In the genomic region with DNA sequence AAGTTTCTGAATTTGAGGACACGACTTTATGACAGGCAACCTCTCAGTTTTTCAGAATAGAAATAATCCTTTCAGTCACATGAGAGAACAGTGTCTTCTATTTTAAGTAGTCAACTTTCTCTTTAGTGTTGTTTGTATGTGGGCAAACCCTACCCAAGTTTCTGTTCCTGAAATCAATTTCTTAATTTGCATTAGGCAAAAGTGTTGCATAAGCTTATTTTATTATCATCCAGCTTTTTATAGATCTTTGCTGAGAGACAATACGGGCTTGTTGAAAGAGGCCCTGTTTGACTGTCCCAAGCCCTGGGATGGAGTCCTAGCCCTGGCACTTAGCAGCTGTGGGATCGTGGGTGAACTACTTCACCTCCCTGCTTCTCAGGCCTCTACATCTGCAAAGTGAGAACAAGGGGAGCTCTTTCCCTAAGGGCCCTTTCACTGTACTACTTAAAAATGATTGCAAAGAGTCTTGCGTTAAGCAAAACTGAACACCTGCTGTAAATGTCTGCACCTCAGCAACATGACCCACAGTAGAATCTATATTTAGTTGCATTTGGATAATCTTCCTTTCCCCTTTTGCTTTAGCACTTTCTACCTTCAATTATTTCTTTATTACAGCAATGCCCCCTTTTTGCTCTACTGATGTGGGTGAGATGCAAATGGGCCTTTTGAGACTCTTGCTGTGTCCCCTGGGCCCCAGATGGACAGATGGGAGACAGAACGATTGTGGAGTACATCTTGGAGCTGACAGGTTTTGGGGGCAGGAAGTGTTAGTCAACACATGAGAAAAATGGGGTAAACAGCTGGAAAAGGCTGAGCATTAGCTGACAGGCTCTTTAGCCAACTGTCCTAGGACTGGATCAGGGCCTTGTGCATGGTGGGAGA, we compare ENCODE assay signal across 10 cellular contexts. TPM values are rescaled to one million over a fixed set of nuclear protein-coding genes. Genes with fewer than 3 reads are reported as not detected.
A peak's percentile ranks its signal among the peaks of the same experiment; 100 is the strongest.
DNase-seq lines count a peak whose midpoint lies in the region; ATAC-seq and TF ChIP-seq lines count a peak whose summit lies in the region.
"Had no signal": no experiment of that assay in that cellular context is flagged by ENCODE, and none has a peak within 500 bp of the region (broad histone marks: within the 10 kb centered on the region; RNA-seq: fewer than 3 reads in every experiment).

No MANE protein-coding gene starts in this region.

- ATAC-seq in GM19455 (IDR thresholded peaks at IDR 0.05; ENCODE audit: unreplicated experiment) (peak; percentile 89), HG03060 (IDR thresholded peaks at IDR 0.05; ENCODE audit: low read depth, unreplicated experiment) (peak; percentile 90)
- no peak for ATAC-seq in activated CD4-positive, CD25-positive, alpha-beta regulatory T cell treated with anti-CD3 and anti-CD28 coated beads, Interleukin-2, amount 50 U/mL, for 24 hours
- ATAC-seq: pancreas had no signal

- no peaks in the 10 kb centered on the region for H3K36me3 ChIP-seq in vagina
- H3K36me3 ChIP-seq: pancreas had no signal

- no peak for TF ChIP-seq CTCF in vagina (IDR thresholded peaks at IDR 0.05)

- H3K4me3 ChIP-seq in GM08714 (ENCODE audit: low read length) = peak overlapping the region; percentile 10; the same call in 1 of the 2 replicates
- H3K4me3 ChIP-seq in vagina = no peak overlapping the region
- H3K4me3 ChIP-seq: pancreas had no signal

- intact Hi-C loops in vagina (cut with DNase I) = no loop called here

- H3K27ac ChIP-seq in vagina = no peak overlapping the region
- H3K27ac ChIP-seq: C4-2B, pancreas had no signal

- no peaks in the 10 kb centered on the region for H3K9me3 ChIP-seq in vagina
- H3K9me3 ChIP-seq: pancreas had no signal

- TF ChIP-seq POLR2A in vagina (IDR thresholded peaks at IDR 0.05) = no peak

- H3K4me1 ChIP-seq in vagina = no peaks in the 10 kb centered on the region
- H3K4me1 ChIP-seq: pancreas had no signal

- DNase-seq in NOMO-1 treated with DMSO at 0.1 percent for 48 hours (lab: John Stamatoyannopoulos, UW; ENCODE audit: unreplicated experiment) (peak; percentile 87), NCI-H446 (lab: John Stamatoyannopoulos, UW) (no peak), vagina (ENCODE audit: extremely low spot score in 2 of 2) (no peak)
- no peak for DNase-seq in stimulated activated CD4-positive, alpha-beta T cell treated with anti-CD3 and anti-CD28 coated beads, Interleukin-4, amount 100 ng/mL, for 4 hours
- DNase-seq: pancreas had no signal

- H3K27me3 ChIP-seq in vagina = no peaks in the 10 kb centered on the region
- H3K27me3 ChIP-seq: pancreas had no signal

RNA-seq across cellular contexts. Expression of gene SCAF4, which starts 41.0 kb away (rescaled TPM):
- total RNA-seq in vagina = 23.1 TPM

Comparison
In these comparisons a context has a peak if more than half of its experiments do, and no peak if none do; other contexts are left out.
1. ATAC-seq: peak in GM19455 (single experiment) and HG03060 (single experiment); none in activated CD4-positive, CD25-positive, alpha-beta regulatory T cell treated with anti-CD3 and anti-CD28 coated beads, Interleukin-2, amount 50 U/mL, for 24 hours (0 of 2).